In genomic region chr2:219498280-219499057, GRCh38 we compare ENCODE assay signal across 1 cellular context.
TF ChIP-seq lines count a peak whose summit lies in the region.

Gene GMPPA, plus strand, starts transcription at chr2:219498891. Its CDS starts 1,085 bp downstream, at chr2:219499976.

TF ChIP-seq in HepG2, 621 proteins besides CTCF, POLR2A, EP300 and RAD21 (continued from another document and continues in another):
- TF ChIP-seq, protein P1, sequence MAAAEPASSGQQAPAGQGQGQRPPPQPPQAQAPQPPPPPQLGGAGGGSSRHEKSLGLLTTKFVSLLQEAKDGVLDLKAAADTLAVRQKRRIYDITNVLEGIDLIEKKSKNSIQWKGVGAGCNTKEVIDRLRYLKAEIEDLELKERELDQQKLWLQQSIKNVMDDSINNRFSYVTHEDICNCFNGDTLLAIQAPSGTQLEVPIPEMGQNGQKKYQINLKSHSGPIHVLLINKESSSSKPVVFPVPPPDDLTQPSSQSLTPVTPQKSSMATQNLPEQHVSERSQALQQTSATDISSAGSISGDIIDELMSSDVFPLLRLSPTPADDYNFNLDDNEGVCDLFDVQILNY (CRISPR knock-in tag; conservative IDR thresholded peaks at IDR 0.05) = peak; percentile 25
- peak; percentile 89; the same call in 1 of the 2 replicates for TF ChIP-seq ZNF816 (CRISPR knock-in tag; IDR thresholded peaks at IDR 0.05; ENCODE audit: borderline replicate concordance)
- peak; percentile 99 for TF ChIP-seq ARNT2 (CRISPR knock-in tag; IDR thresholded peaks at IDR 0.05; ENCODE audit: low read depth)
- 0 out of 2 replicates have a peak, but pooled peaks have one; percentile 77 for TF ChIP-seq ZFP82 (CRISPR knock-in tag; IDR thresholded peaks at IDR 0.05; ENCODE audit: borderline replicate concordance)
- no peak for TF ChIP-seq FOSL1 (CRISPR knock-in tag; IDR thresholded peaks at IDR 0.05; ENCODE audit: borderline replicate concordance)
- no peak; the same call in 1 of the 2 replicates for TF ChIP-seq NR2F6 (IDR thresholded peaks at IDR 0.05)
- peak; percentile 59 for TF ChIP-seq NR2F6 (CRISPR knock-in tag; IDR thresholded peaks at IDR 0.05)
- TF ChIP-seq ZGPAT (CRISPR knock-in tag; IDR thresholded peaks at IDR 0.05) = peak; percentile 67
- no peak; the same call in none of the 2 replicates for TF ChIP-seq MTERF4 (CRISPR knock-in tag; IDR thresholded peaks at IDR 0.05)
- TF ChIP-seq ZNF350 (CRISPR knock-in tag; IDR thresholded peaks at IDR 0.05; ENCODE audit: borderline replicate concordance, low read depth) = peak; percentile 86
- no peak for TF ChIP-seq HHEX (CRISPR knock-in tag; IDR thresholded peaks at IDR 0.05)
- TF ChIP-seq ZNF225 (CRISPR knock-in tag; IDR thresholded peaks at IDR 0.05) = no peak; the same call in 1 of the 2 replicates
- no peak for TF ChIP-seq SRSF9 (IDR thresholded peaks at IDR 0.05; ENCODE audit: borderline replicate concordance, insufficient read depth, low read depth, low read length, poor library complexity, severe bottlenecking)
- 0 out of 2 replicates have a peak, but pooled peaks have one; percentile 56 for TF ChIP-seq KLF12 (CRISPR knock-in tag; IDR thresholded peaks at IDR 0.05; ENCODE audit: borderline replicate concordance)
- TF ChIP-seq SMARCC2 (IDR thresholded peaks at IDR 0.05) = no peak
- no peak for TF ChIP-seq RNF219 (CRISPR knock-in tag; IDR thresholded peaks at IDR 0.05)
- TF ChIP-seq FOXK1 (CRISPR knock-in tag; IDR thresholded peaks at IDR 0.05; ENCODE audit: borderline replicate concordance, low read depth) = no peak; the same call in 1 of the 2 replicates
- TF ChIP-seq, protein P2, sequence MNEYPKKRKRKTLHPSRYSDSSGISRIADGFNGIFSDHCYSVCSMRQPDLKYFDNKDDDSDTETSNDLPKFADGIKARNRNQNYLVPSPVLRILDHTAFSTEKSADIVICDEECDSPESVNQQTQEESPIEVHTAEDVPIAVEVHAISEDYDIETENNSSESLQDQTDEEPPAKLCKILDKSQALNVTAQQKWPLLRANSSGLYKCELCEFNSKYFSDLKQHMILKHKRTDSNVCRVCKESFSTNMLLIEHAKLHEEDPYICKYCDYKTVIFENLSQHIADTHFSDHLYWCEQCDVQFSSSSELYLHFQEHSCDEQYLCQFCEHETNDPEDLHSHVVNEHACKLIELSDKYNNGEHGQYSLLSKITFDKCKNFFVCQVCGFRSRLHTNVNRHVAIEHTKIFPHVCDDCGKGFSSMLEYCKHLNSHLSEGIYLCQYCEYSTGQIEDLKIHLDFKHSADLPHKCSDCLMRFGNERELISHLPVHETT (CRISPR knock-in tag; conservative IDR thresholded peaks at IDR 0.05) = 0 out of 2 replicates have a peak, but pooled peaks have one; percentile 12
- TF ChIP-seq ZNF709 (CRISPR knock-in tag; IDR thresholded peaks at IDR 0.05) = peak; percentile 91
- TF ChIP-seq ZBTB42 (CRISPR knock-in tag; IDR thresholded peaks at IDR 0.05) = peak; percentile 35; the same call in 1 of the 2 replicates
- TF ChIP-seq, protein P3, sequence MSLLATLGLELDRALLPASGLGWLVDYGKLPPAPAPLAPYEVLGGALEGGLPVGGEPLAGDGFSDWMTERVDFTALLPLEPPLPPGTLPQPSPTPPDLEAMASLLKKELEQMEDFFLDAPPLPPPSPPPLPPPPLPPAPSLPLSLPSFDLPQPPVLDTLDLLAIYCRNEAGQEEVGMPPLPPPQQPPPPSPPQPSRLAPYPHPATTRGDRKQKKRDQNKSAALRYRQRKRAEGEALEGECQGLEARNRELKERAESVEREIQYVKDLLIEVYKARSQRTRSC (CRISPR knock-in tag; IDR thresholded peaks at IDR 0.05; ENCODE audit: low read depth) = no peak
- peak; percentile 87 for TF ChIP-seq ZNF574 (CRISPR knock-in tag; IDR thresholded peaks at IDR 0.05)
- TF ChIP-seq MTA1 (CRISPR knock-in tag; IDR thresholded peaks at IDR 0.05; ENCODE audit: borderline replicate concordance) = 0 out of 2 replicates have a peak, but pooled peaks have one; percentile 48
- peak; percentile 82 for TF ChIP-seq ZSCAN21 (CRISPR knock-in tag; IDR thresholded peaks at IDR 0.05; ENCODE audit: borderline replicate concordance)
- no peak for TF ChIP-seq ZNF281 (CRISPR knock-in tag; IDR thresholded peaks at IDR 0.05; ENCODE audit: borderline replicate concordance)
- TF ChIP-seq SOX13 (IDR thresholded peaks at IDR 0.05) = no peak
- TF ChIP-seq SOX13 (CRISPR knock-in tag; conservative IDR thresholded peaks at IDR 0.05 in 1 of 2, IDR thresholded peaks at IDR 0.05 in 1 of 2) = no peak
- peak; percentile 81; the same call in 1 of the 2 replicates for TF ChIP-seq KDM5A (IDR thresholded peaks at IDR 0.05; ENCODE audit: borderline replicate concordance, low read length)
- peak; percentile 62; the same call in 1 of the 2 replicates for TF ChIP-seq NFATC3 (CRISPR knock-in tag; IDR thresholded peaks at IDR 0.05)
- TF ChIP-seq ASH2L (IDR thresholded peaks at IDR 0.05; ENCODE audit: insufficient read length, low read depth, low read length) = peak; percentile 80
- no peak for TF ChIP-seq TBX3 (IDR thresholded peaks at IDR 0.05; ENCODE audit: borderline replicate concordance)
- TF ChIP-seq ZNF383 (CRISPR knock-in tag; IDR thresholded peaks at IDR 0.05; ENCODE audit: borderline replicate concordance) = no peak; the same call in 1 of the 2 replicates
- TF ChIP-seq, protein P4, sequence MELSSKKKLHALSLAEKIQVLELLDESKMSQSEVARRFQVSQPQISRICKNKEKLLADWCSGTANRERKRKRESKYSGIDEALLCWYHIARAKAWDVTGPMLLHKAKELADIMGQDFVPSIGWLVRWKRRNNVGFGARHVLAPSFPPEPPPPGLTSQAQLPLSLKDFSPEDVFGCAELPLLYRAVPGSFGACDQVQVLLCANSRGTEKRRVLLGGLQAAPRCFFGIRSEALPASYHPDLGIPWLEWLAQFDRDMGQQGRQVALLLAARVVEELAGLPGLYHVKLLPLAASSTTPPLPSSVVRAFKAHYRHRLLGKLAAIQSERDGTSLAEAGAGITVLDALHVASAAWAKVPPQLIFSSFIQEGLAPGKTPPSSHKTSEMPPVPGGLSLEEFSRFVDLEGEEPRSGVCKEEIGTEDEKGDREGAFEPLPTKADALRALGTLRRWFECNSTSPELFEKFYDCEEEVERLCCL (CRISPR knock-in tag; IDR thresholded peaks at IDR 0.05; ENCODE audit: borderline replicate concordance) = peak; percentile 77; the same call in 1 of the 2 replicates
- TF ChIP-seq SKI (IDR thresholded peaks at IDR 0.05; ENCODE audit: partially characterized antibody) = no peak
- TF ChIP-seq HOXA9 (CRISPR knock-in tag; IDR thresholded peaks at IDR 0.05; ENCODE audit: borderline replicate concordance) = no peak
- peak; percentile 85; the same call in 1 of the 2 replicates for TF ChIP-seq ZNF703 (CRISPR knock-in tag; IDR thresholded peaks at IDR 0.05; ENCODE audit: borderline replicate concordance)
- TF ChIP-seq ZBTB33 (CRISPR knock-in tag; IDR thresholded peaks at IDR 0.05) = no peak
- peak; percentile 26; the same call in 1 of the 2 replicates for TF ChIP-seq ZNF556 (CRISPR knock-in tag; IDR thresholded peaks at IDR 0.05; ENCODE audit: borderline replicate concordance)
- TF ChIP-seq CHCHD3 (CRISPR knock-in tag; IDR thresholded peaks at IDR 0.05) = 0 out of 2 replicates have a peak, but pooled peaks have one; percentile 61
- peak; percentile 73 for TF ChIP-seq SRSF1 (optimal IDR thresholded peaks at IDR 0.05; ENCODE audit: low read depth, low read length)
- TF ChIP-seq, protein P5, sequence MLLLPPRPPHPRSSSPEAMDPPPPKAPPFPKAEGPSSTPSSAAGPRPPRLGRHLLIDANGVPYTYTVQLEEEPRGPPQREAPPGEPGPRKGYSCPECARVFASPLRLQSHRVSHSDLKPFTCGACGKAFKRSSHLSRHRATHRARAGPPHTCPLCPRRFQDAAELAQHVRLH (CRISPR knock-in tag; IDR thresholded peaks at IDR 0.05; ENCODE audit: borderline replicate concordance, low read depth) = peak; percentile 32; the same call in 1 of the 2 replicates
- TF ChIP-seq ZNF264 (CRISPR knock-in tag; IDR thresholded peaks at IDR 0.05) = no peak
- TF ChIP-seq ZNF552 (CRISPR knock-in tag; IDR thresholded peaks at IDR 0.05; ENCODE audit: borderline replicate concordance) = no peak; the same call in 1 of the 2 replicates
- no peak for TF ChIP-seq GTF2F1 (IDR thresholded peaks at IDR 0.05; ENCODE audit: low read length)
- TF ChIP-seq ZNF564 (CRISPR knock-in tag; IDR thresholded peaks at IDR 0.05) = no peak
- TF ChIP-seq ESRRA (CRISPR knock-in tag; IDR thresholded peaks at IDR 0.05; ENCODE audit: low read depth) = no peak; the same call in 1 of the 2 replicates
- no peak; the same call in 1 of the 2 replicates for TF ChIP-seq ZKSCAN8 (CRISPR knock-in tag; IDR thresholded peaks at IDR 0.05; ENCODE audit: borderline replicate concordance)
